Comparison of ENCODE assay signal across 14 cellular contexts in the genomic region with DNA sequence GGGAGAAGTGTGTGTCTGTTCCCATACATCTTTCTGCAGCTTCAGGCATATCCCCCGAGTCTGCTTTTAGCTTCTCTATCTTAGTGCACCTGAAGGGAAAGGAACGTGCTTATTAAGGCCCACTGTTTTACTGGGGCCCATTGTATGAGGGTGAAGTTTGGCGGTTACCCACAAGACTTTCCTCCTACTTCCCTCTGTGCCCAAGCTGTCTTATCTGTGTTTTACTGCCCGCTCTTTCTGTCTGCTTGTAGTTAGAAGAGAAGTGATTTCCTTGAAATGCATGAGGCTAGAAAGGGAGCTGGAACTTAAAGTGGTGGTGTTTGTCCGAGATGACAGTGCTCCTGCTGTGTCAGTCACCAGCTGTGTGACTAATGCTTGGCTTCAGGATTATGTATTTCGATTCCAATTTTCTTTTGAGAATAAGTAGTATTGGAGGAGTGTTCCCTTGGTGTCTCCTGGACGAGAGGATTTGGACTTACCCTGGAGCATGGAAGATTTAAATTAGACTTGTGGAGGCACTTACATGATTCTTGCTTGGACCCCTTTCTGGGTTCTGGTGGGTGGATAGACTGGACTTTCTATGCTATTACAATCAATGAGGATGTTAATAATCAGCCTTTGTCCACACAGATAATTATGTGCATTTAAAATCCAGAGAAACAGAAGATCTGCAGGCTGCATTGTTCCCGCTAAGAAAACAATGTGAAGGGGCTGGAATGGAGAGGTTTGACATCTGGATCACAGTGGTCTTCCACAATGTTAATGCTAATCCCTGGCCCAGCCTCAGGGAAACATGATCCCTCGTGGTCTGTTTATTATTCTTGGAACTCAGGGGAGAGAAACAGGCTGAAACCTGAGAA. TPM values are rescaled to one million over a fixed set of nuclear protein-coding genes. Genes with fewer than 3 reads are reported as not detected.
A peak's percentile ranks its signal among the peaks of the same experiment; 100 is the strongest.
DNase-seq lines count a peak whose midpoint lies in the region; ATAC-seq and TF ChIP-seq lines count a peak whose summit lies in the region.
"Had no signal": no experiment of that assay in that cellular context is flagged by ENCODE, and none has a peak within 500 bp of the region (broad histone marks: within the 10 kb centered on the region; RNA-seq: fewer than 3 reads in every experiment).

No MANE protein-coding gene starts in this region.

- no peak overlapping the region for H3K23ac ChIP-seq in mesendoderm (ENCODE audit: low read length)

- ATAC-seq in HG03469 (IDR thresholded peaks at IDR 0.05; ENCODE audit: unreplicated experiment), result no peak
- ATAC-seq: K562; naive thymus-derived CD8-positive, alpha-beta T cell had no signal

- H3K4me3 ChIP-seq in spleen (no peak overlapping the region), mesendoderm (ENCODE audit: low read length) (no peak overlapping the region), vagina (no peak overlapping the region)
- H3K4me3 ChIP-seq: cardiac muscle cell, esophagus squamous epithelium, K562 had no signal

- H3K27me3 ChIP-seq in spleen (replicated peaks in 1 of 7) (peaks cover 0 to 80% (median 29%) of the 10 kb centered on the region in 7 donors), mesendoderm (ENCODE audit: insufficient read depth, low read length, poor library complexity) (peaks cover 10% of the 10 kb centered on the region), vagina (no peaks in the 10 kb centered on the region)

- H4K8ac ChIP-seq in mesendoderm (ENCODE audit: low read depth, low read length), result no peak overlapping the region

- H2BK5ac ChIP-seq in mesendoderm (ENCODE audit: low read length), result no peak overlapping the region

- peak; percentile 2 for DNase-seq in SKM-1 (lab: John Stamatoyannopoulos, UW; ENCODE audit: unreplicated experiment)
- no peak for DNase-seq in SKM-1 treated with dmso at 0.1 percent for 144 hours (lab: John Stamatoyannopoulos, UW; ENCODE audit: unreplicated experiment)
- peak; percentile 59 for DNase-seq in NCI-H69 (lab: John Stamatoyannopoulos, UW)
- DNase-seq in dedifferentiated amniotic fluid mesenchymal stem cell (ENCODE audit: extremely low spot score), result peak; percentile 45
- peak; percentile 2 for DNase-seq in spleen
- DNase-seq in mesendoderm, result no peak
- no peak for DNase-seq in vagina (ENCODE audit: extremely low spot score in 2 of 2)
- DNase-seq: esophagus squamous epithelium, NCI-H446 treated with DMSO at 0.1 percent for 48 hours had no signal

- no peak overlapping the region for H3K4me2 ChIP-seq in mesendoderm (ENCODE audit: low read length)

- no peak overlapping the region for H2AK5ac ChIP-seq in mesendoderm (ENCODE audit: low read length)

- H3K4me1 ChIP-seq in spleen (peaks cover 0 to 28% (median 16%) of the 10 kb centered on the region in 6 donors), mesendoderm (ENCODE audit: control insufficient read depth, low read depth, low read length) (no peaks in the 10 kb centered on the region), vagina (peaks cover 10% of the 10 kb centered on the region)

- H3K9me3 ChIP-seq in spleen, result no peaks in the 10 kb centered on the region
- no peaks in the 10 kb centered on the region for H3K9me3 ChIP-seq in vagina
- H3K9me3 ChIP-seq: esophagus squamous epithelium had no signal

- no peak overlapping the region for H3K27ac ChIP-seq in spleen
- H3K27ac ChIP-seq in mesendoderm (ENCODE audit: low read depth, low read length), result no peak overlapping the region
- no peak overlapping the region for H3K27ac ChIP-seq in vagina
- H3K27ac ChIP-seq: cardiac muscle cell, esophagus squamous epithelium had no signal

- H3K4ac ChIP-seq in mesendoderm (ENCODE audit: low read depth, low read length), result no peak overlapping the region

- H3K56ac ChIP-seq in mesendoderm (ENCODE audit: low read length), result no peak overlapping the region

- H3K79me2 ChIP-seq in mesendoderm (ENCODE audit: control insufficient read depth, insufficient read depth, low read length), result no peaks in the 10 kb centered on the region

- intact Hi-C loops in spleen (cut with DNase I; ENCODE audit: low total_unique reads) (no loop called here), vagina (cut with DNase I) (no loop called here)

- no peaks in the 10 kb centered on the region for H3K79me1 ChIP-seq in mesendoderm (ENCODE audit: low read length)

- WGBS in spleen, 5 donors, result 26 to 49% (median 40%) methylated on average over 9 of the region's 9 CpGs
- WGBS in mesendoderm (ENCODE audit: extremely low coverage, insufficient coverage, low lambda C conversion rate), result no CpG with 5 or more reads among the region's 9 CpGs

- no peak overlapping the region for H2BK15ac ChIP-seq in mesendoderm (replicated peaks; ENCODE audit: low read depth)

- TF ChIP-seq POLR2A in spleen (IDR thresholded peaks at IDR 0.05) (no peak), vagina (IDR thresholded peaks at IDR 0.05) (no peak)

- no peak overlapping the region for H3K18ac ChIP-seq in mesendoderm (ENCODE audit: low read length)

- no peak overlapping the region for H4K5ac ChIP-seq in mesendoderm (ENCODE audit: low read length)

- H3K9ac ChIP-seq in mesendoderm (ENCODE audit: low read length), result no peak overlapping the region

- TF ChIP-seq CTCF in spleen (IDR thresholded peaks at IDR 0.05 in 8 of 11, conservative IDR thresholded peaks at IDR 0.05 in 3 of 11) (no peak), vagina (IDR thresholded peaks at IDR 0.05) (no peak)

- H3K36me3 ChIP-seq in spleen, result no peaks in the 10 kb centered on the region
- no peaks in the 10 kb centered on the region for H3K36me3 ChIP-seq in mesendoderm (ENCODE audit: control insufficient read depth, insufficient read depth, low read length)
- no peaks in the 10 kb centered on the region for H3K36me3 ChIP-seq in vagina
- H3K36me3 ChIP-seq: cardiac muscle cell, esophagus squamous epithelium had no signal

- no peak overlapping the region for H2BK120ac ChIP-seq in mesendoderm (ENCODE audit: low read depth, low read length)

RNA-seq across cellular contexts. Expression of gene KRT86, which starts 13.9 kb away (rescaled TPM):
- total RNA-seq in spleen (under 1 TPM in 2 of 7 donors, not detected in 5; 0.17 to 0.26 TPM), vagina (not detected)
- under 1 TPM in 2 of 3 donors, not detected in 1; 0.08 to 0.09 TPM for polyA plus RNA-seq in spleen
- 0.01 TPM for polyA plus RNA-seq in mesendoderm (2013, experiment 1 of 2)
- polyA plus RNA-seq in mesendoderm (2013, experiment 2 of 2), result 0.03 TPM
- total RNA-seq: cardiac muscle cell; esophagus squamous epithelium; K562; naive thymus-derived CD8-positive, alpha-beta T cell had no signal
- polyA plus RNA-seq: K562; naive thymus-derived CD8-positive, alpha-beta T cell had no signal

RNA-seq across cellular contexts. Expression of gene KRT7, which starts 27.5 kb away (rescaled TPM):
- total RNA-seq in spleen, result 1 to 10 TPM in 1 of 7 donors, under 1 TPM in 3, not detected in 3; 0.73 to 1.5 (median 0.83) TPM
- 1 to 10 TPM; 1.2 to 1.9 (median 1.6) TPM for polyA plus RNA-seq in spleen
- polyA plus RNA-seq in mesendoderm (2013, experiment 1 of 2), result 0.83 TPM
- 0.88 TPM for polyA plus RNA-seq in mesendoderm (2013, experiment 2 of 2)
- total RNA-seq in vagina, result 7.6 TPM
- total RNA-seq: naive thymus-derived CD8-positive, alpha-beta T cell had no signal
- polyA plus RNA-seq: K562; naive thymus-derived CD8-positive, alpha-beta T cell had no signal

RNA-seq across cellular contexts. Expression of gene KRT81, which starts 30.8 kb away (rescaled TPM):
- total RNA-seq in spleen (not detected), vagina (not detected)
- under 1 TPM in 2 of 3 donors, not detected in 1; 0.05 to 0.37 TPM for polyA plus RNA-seq in spleen
- polyA plus RNA-seq in mesendoderm (2013, experiment 1 of 2), result not detected
- polyA plus RNA-seq in mesendoderm (2013, experiment 2 of 2), result not detected
- total RNA-seq: cardiac muscle cell; esophagus squamous epithelium; naive thymus-derived CD8-positive, alpha-beta T cell; T-helper 1 cell treated with Interleukin-12 subunit alpha and Interleukin-12 subunit beta and Interleukin-4 antibody, amounts not matched to agents 30 ng/mL and 1 ng/mL, for 36 hours had no signal
- polyA plus RNA-seq: cardiac muscle cell; K562; naive thymus-derived CD8-positive, alpha-beta T cell had no signal

Comparison
In these comparisons a context has a peak if more than half of its experiments do, and no peak if none do; other contexts are left out.
1. DNase-seq: peak in SKM-1 (single experiment), NCI-H69 (single experiment), dedifferentiated amniotic fluid mesenchymal stem cell (single experiment) and spleen (single experiment); none in SKM-1 treated with dmso at 0.1 percent for 144 hours (single experiment), mesendoderm (single experiment) and vagina (0 of 2).